Comparison of ENCODE assay signal across 9 cellular contexts in the genomic region with DNA sequence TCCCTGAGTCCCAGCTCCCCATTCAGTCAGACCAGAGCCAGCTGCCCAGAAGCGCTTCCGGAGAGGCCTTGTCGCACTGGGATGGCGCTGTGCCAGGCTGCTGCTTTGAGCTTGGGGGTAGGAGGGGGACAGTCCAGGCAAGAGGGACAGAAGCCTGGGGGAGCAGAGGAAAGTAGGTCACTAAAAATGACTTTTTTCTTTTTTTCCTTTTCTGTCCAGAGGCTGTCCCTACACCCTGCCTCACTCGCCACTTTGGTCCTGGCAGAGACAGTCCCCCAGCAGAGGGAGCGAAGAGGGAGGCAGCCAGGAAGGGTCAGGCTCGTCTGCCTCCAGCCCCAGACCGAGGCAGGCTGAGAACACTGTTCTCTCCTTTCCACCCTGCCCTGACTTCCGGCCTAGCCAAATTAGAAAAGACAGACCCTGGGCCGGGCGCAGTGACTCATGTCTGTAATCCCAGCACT. TPM values are rescaled to one million over a fixed set of nuclear protein-coding genes. Genes with fewer than 3 reads are reported as not detected.
DNase-seq lines count a peak whose midpoint lies in the region; ATAC-seq and TF ChIP-seq lines count a peak whose summit lies in the region.
"Had no signal": no experiment of that assay in that cellular context is flagged by ENCODE, and none has a peak within 500 bp of the region (broad histone marks: within the 10 kb centered on the region; RNA-seq: fewer than 3 reads in every experiment).

No MANE protein-coding gene starts in this region.

- peaks cover 66% of the 10 kb centered on the region for H3K4me1 ChIP-seq in RWPE2 (ENCODE audit: insufficient read depth, poor library complexity, severe bottlenecking)

- H3K4me3 Mint-ChIP-seq in T-cell: no peak overlapping the region

- H3K4me1 Mint-ChIP-seq in T-cell: peaks cover 14 to 19% (median 18%) of the 10 kb centered on the region in 3 donors

- H3K27me3 Mint-ChIP-seq in T-cell: no peaks in the 10 kb centered on the region

- no peaks in the 10 kb centered on the region for H3K9me3 Mint-ChIP-seq in T-cell

- H3K4me3 ChIP-seq in AG04450 (ENCODE audit: low read depth, low read length) (no peak overlapping the region), RWPE2 (ENCODE audit: severe bottlenecking) (no peak overlapping the region), fibroblast of pulmonary artery (replicated peaks; ENCODE audit: low read depth, low read length) (no peak overlapping the region)

- CTCF ChIA-PET in AG04450 (lab: Charles Lee) (interaction anchor here (0.9 to 1.2 kb wide), 3 partner anchors 33 to 273 kb away, joined by 3 to 4 read pairs (median 3); no protein-coding TSS in a partner anchor), T-cell (lab: Charles Lee) (no interaction called here)

- H3K27ac Mint-ChIP-seq in T-cell: peak overlapping the region in 1 of 2 donors; percentile 44

- TF ChIP-seq CTCF in AG04450 (IDR thresholded peaks at IDR 0.05; ENCODE audit: low read depth, low read length) (peak; percentile 11; the same call in 1 of the 2 replicates), RWPE2 (IDR thresholded peaks at IDR 0.05; ENCODE audit: poor library complexity, severe bottlenecking) (peak; percentile 7), fibroblast of pulmonary artery (IDR thresholded peaks at IDR 0.05; ENCODE audit: low read length, missing control alignments) (peak; percentile 10)

- DNase-seq in AG04450 (ENCODE audit: low read depth, low spot score) (no peak), RWPE2 (ENCODE audit: low spot score) (no peak), fibroblast of pulmonary artery (ENCODE audit: low read depth) (no peak), nucleus accumbens (lab: John Stamatoyannopoulos, UW) (peak in 51 of 56 donors; percentile 38 to 90 (median 75)), NCI-H1436 (lab: John Stamatoyannopoulos, UW) (no peak), T-cell (no peak), cerebellar nuclear complex (lab: John Stamatoyannopoulos, UW) (no peak)
- no peak for DNase-seq in activated CD4-positive, alpha-beta T cell treated with anti-CD3 and anti-CD28 coated beads, Interleukin-2, amount 50 U/mL, for 1 hour
- DNase-seq: cortex of kidney had no signal

- peaks cover 5% of the 10 kb centered on the region; the same call in 1 of the 2 replicates for H3K36me3 ChIP-seq in RWPE2 (ENCODE audit: low read depth)

- H3K27me3 ChIP-seq in AG04450 (ENCODE audit: control insufficient read depth, insufficient read depth, low read length): no peaks in the 10 kb centered on the region
- H3K27me3 ChIP-seq in RWPE2 (ENCODE audit: insufficient read depth, poor library complexity, severe bottlenecking): no peaks in the 10 kb centered on the region

- ATAC-seq in RWPE2 (ENCODE audit: low read depth) (peak; percentile 65), T-cell (replicated peaks in 1 of 4) (no peak)

- H3K9me3 ChIP-seq in AG04450 (ENCODE audit: control insufficient read depth, insufficient read depth, low read length) (peaks cover 7% of the 10 kb centered on the region), RWPE2 (ENCODE audit: severe bottlenecking) (no peaks in the 10 kb centered on the region)

- POLR2A ChIA-PET in AG04450 (lab: Yijun Ruan, JAX): interaction anchor here (0.6 to 2.4 kb wide), 3 partner anchors 13 to 862 kb away, joined by 3 to 14 read pairs (median 4); no protein-coding TSS in a partner anchor
- POLR2A ChIA-PET in T-cell (lab: Charles Lee): no interaction called here

- H3K36me3 Mint-ChIP-seq in T-cell: peaks cover 5% of the 10 kb centered on the region

- H3K27ac ChIP-seq in AG04450 (ENCODE audit: low read depth, low read length) (peak overlapping the region; percentile 99), RWPE2 (ENCODE audit: poor library complexity, severe bottlenecking) (peak overlapping the region; percentile 97)

RNA-seq across cellular contexts. Expression of a gene that starts 15.8 kb away (rescaled TPM):
- 66.8 and 80.9 TPM in 2 replicates for polyA plus RNA-seq in AG04450 (2011; rRNA removed)
- 52.9 and 60.1 TPM in 2 replicates for polyA minus RNA-seq in AG04450 (2011; rRNA and poly(A)+ RNA removed)
- total RNA-seq in T-cell: 10 to 100 TPM; 54.2 to 74.7 (median 67.9) TPM

Comparison
In these comparisons a context has a peak if more than half of its experiments do, and no peak if none do; other contexts are left out.
1. DNase-seq: peak in nucleus accumbens (51 of 56); none in AG04450 (single experiment), RWPE2 (single experiment), fibroblast of pulmonary artery (single experiment), NCI-H1436 (single experiment), T-cell (0 of 34), activated CD4-positive, alpha-beta T cell treated with anti-CD3 and anti-CD28 coated beads, Interleukin-2, amount 50 U/mL, for 1 hour (single experiment) and cerebellar nuclear complex (0 of 2).
2. Peak in every context shown above with its lines, with median percentiles within 50 percentile points of each other: CTCF ChIP-seq.